ENCODE assay signal across 8 cellular contexts in the genomic region with DNA sequence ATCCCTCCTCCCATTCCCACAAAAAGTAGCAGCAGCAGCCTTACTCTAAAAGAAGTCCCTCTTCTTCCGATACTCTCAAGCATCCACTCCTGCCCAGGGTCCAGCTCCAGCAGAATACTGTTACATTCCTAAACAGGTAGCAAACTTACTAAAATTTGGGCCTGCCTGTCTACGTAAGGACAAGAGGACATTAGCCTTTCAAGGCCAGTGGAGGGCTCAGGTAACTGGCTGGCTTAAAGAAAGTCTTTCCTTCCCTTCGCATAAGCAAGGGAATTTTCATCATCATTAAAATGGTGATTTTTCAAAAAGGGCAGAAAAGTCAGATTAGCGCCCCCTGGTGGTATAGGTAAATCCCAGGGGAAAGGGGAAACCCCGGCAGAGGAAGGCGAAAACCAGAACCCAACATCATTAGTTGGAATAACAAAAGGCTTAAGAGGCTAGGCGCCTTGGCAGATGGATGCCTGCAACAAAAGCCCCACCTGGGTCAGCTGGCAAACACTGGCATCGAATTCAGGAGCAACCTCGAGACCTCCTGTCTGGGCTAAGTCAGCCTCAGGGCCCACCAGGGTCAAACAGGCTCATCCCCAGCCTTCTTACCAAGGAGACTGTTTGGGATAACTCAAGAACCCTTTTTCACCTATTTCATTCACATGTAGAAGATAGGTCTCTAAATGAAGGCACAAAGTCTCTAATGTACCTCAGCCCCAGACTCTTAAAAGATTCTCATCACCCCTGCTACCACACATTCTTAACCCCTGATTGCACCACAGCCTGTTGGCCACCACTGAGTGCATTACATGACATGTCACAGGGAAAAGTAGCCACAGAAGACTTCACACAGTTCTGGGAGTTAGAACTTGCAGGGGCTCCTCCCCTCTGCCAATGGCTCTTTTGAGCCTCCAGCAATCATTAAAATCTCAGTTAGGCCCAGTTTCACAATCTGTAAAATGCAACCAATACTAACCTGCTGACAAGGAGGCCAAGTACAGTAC. TPM values are rescaled to one million over a fixed set of nuclear protein-coding genes. Genes with fewer than 3 reads are reported as not detected.
A peak's percentile ranks its signal among the peaks of the same experiment; 100 is the strongest.
DNase-seq lines count a peak whose midpoint lies in the region; ATAC-seq, FAIRE-seq and TF ChIP-seq lines count a peak whose summit lies in the region.

No MANE protein-coding gene starts in this region.

- ATAC-seq in pancreas (peak; percentile 39 to 71 (median 55)), GM19463 (IDR thresholded peaks at IDR 0.05; ENCODE audit: unreplicated experiment) (no peak), HG03039 (IDR thresholded peaks at IDR 0.05; ENCODE audit: unreplicated experiment) (no peak)

- no peaks in the 10 kb centered on the region for H3K27me3 Mint-ChIP-seq in activated CD4-positive, alpha-beta memory T cell treated with anti-CD3 and anti-CD28 coated beads for 36 hours

- H3K4me3 ChIP-seq in epithelial cell of esophagus (ENCODE audit: low read length) (no peak overlapping the region), pancreas (no peak overlapping the region)

- DNase-seq in AG09319 (ENCODE audit: extremely low read depth, low read depth) (no peak), GM20000 (ENCODE audit: low spot score) (peak; percentile 78), NCI-H526 treated with DMSO at 0.1 percent for 48 hours (lab: John Stamatoyannopoulos, UW) (peak; percentile 24), epithelial cell of esophagus (ENCODE audit: low read depth) (peak; percentile 46), pancreas (peak in 3 of 6 donors; percentile 23 to 48 (median 36))
- peak; percentile 44 for DNase-seq in activated CD4-positive, alpha-beta memory T cell treated with anti-CD3 and anti-CD28 coated beads for 36 hours

- 41 to 42% methylated on average over 9 of the region's 9 CpGs for WGBS in pancreas, 2 donors

- FAIRE-seq in pancreas (lab: Jason Lieb, UNC) = no peak

- H3K4me1 Mint-ChIP-seq in activated CD4-positive, alpha-beta memory T cell treated with anti-CD3 and anti-CD28 coated beads for 36 hours (ENCODE audit: low read depth) = no peaks in the 10 kb centered on the region

- POLR2A ChIA-PET in activated CD4-positive, alpha-beta memory T cell treated with anti-CD3 and anti-CD28 coated beads for 36 hours (lab: Charles Lee) = no interaction called here

- no peaks in the 10 kb centered on the region for H3K27me3 ChIP-seq in pancreas

- intact Hi-C loops in activated CD4-positive, alpha-beta memory T cell treated with anti-CD3 and anti-CD28 coated beads for 36 hours (cut with micrococcal nuclease) = loop anchor here (1.0 kb wide), 1 partner anchor 101 kb away; no protein-coding TSS in a partner anchor
- intact Hi-C loops in pancreas (cut with DNase I) = loop anchor here in 1 of 3 donors (5.0 kb wide), 1 partner anchor 101 kb away; no protein-coding TSS in a partner anchor

- H3K9me3 ChIP-seq in pancreas = no peaks in the 10 kb centered on the region

- peak; percentile 63 for TF ChIP-seq CTCF in AG09319 (IDR thresholded peaks at IDR 0.05; ENCODE audit: low read depth, low read length)
- TF ChIP-seq CTCF in GM20000 (IDR thresholded peaks at IDR 0.05; ENCODE audit: extremely low read depth, missing control alignments) = peak; percentile 60
- peak; percentile 79 for TF ChIP-seq CTCF in epithelial cell of esophagus (IDR thresholded peaks at IDR 0.05; ENCODE audit: insufficient read depth, low read depth, low read length, missing control alignments)
- TF ChIP-seq CTCF in pancreas (IDR thresholded peaks at IDR 0.05) = peak; percentile 85 to 86 (median 85)

- peaks cover 0 to 11% (median 3%) of the 10 kb centered on the region in 3 donors for H3K36me3 ChIP-seq in pancreas

- H3K9me3 Mint-ChIP-seq in activated CD4-positive, alpha-beta memory T cell treated with anti-CD3 and anti-CD28 coated beads for 36 hours = no peaks in the 10 kb centered on the region

- no peak overlapping the region for H3K4me3 Mint-ChIP-seq in activated CD4-positive, alpha-beta memory T cell treated with anti-CD3 and anti-CD28 coated beads for 36 hours

- H3K36me3 Mint-ChIP-seq in activated CD4-positive, alpha-beta memory T cell treated with anti-CD3 and anti-CD28 coated beads for 36 hours = peaks cover 15% of the 10 kb centered on the region

- H3K4me1 ChIP-seq in pancreas = peaks cover 0 to 8% (median 5%) of the 10 kb centered on the region in 3 donors

- H3K27ac ChIP-seq in pancreas = no peak overlapping the region

- no peak overlapping the region for H3K27ac Mint-ChIP-seq in activated CD4-positive, alpha-beta memory T cell treated with anti-CD3 and anti-CD28 coated beads for 36 hours

- CTCF ChIA-PET in activated CD4-positive, alpha-beta memory T cell treated with anti-CD3 and anti-CD28 coated beads for 36 hours (lab: Charles Lee) = interaction anchor here (0.8 to 3.8 kb wide), 18 partner anchors 10 to 276 kb away, joined by 3 to 52 read pairs (median 4); partner anchors contain the start of gene DMAP1

RNA-seq across cellular contexts. Expression of gene ERI3, which starts 36.7 kb away (rescaled TPM):
- 10 to 100 TPM; 35.7 to 37.0 TPM for total RNA-seq in activated CD4-positive, alpha-beta memory T cell treated with anti-CD3 and anti-CD28 coated beads for 36 hours
- 10 to 100 TPM; 18.9 to 27.4 (median 21.7) TPM for total RNA-seq in pancreas
- polyA plus RNA-seq in pancreas = 10 to 100 TPM; 21.0 to 33.7 TPM

Comparison
In these comparisons a context has a peak if more than half of its experiments do, and no peak if none do; other contexts are left out.
1. ATAC-seq: peak in pancreas (4 of 4); none in GM19463 (single experiment) and HG03039 (single experiment).
2. Peak in every context shown above with its lines, with median percentiles within 50 percentile points of each other: CTCF ChIP-seq.